Comparison of ENCODE assay signal across 25 cellular contexts in the genomic region with DNA sequence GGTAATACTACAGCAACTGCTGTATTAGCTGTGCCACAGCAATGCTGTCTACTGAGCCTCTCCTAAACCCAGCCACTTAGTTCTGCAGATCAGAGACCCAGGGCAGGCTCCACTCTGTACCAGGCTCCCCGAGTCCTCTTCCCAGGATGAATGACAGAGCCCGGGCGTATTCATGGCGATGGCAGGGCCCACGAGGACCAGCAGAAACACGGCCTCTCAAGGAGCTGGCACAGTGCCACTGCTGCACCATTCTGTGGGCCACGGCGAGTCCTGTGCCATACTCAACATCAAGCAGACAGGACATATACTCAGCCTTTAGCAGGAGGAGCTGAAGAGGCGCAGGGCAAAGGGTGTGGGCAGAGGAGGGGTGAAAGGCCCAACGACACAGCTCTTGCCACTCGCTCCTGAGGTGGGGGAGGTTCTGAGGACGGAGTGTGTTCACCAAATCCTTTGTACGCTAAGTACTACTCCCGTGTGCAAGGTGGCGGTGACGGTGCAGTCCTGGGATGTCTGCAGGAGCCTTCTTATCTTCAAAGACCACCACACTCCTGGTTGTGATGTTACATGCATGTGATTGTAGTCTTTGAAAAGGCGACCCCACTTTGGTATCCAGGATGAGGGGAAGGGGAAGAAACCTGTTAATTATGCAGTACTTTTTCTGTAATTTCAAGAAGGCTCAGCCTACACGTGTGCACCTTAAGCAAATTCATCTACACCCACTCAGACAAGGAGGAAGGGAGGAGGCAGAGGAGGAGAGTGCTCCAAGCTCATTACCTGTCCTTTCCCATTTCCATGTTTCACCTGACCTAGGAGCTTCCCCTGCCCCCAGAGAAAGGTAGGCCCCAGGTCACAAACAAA.
"Had no signal": no experiment of that assay in that cellular context is flagged by ENCODE, and none has a peak within 500 bp of the region (broad histone marks: within the 10 kb centered on the region; RNA-seq: fewer than 3 reads in every experiment).

No MANE protein-coding gene starts in this region.

- H3K9ac ChIP-seq: SK-N-SH had no signal

- H3K4me3 ChIP-seq: breast epithelium, MG63, SJCRH30 had no signal

- H3K27me3 ChIP-seq: breast epithelium, MG63, SJCRH30 had no signal

- H3K9me3 ChIP-seq: breast epithelium, MG63, SJCRH30, SK-N-SH had no signal

- ATAC-seq: activated CD4-positive, alpha-beta T cell treated with anti-CD3 and anti-CD28 coated beads for 36 hours had no signal

- DNase-seq: activated CD4-positive, alpha-beta memory T cell treated with anti-CD3 and anti-CD28 coated beads, Interleukin-2, amount 10 ng/mL, durations not matched to agents 7 days and 5 days; activated CD4-positive, alpha-beta T cell treated with anti-CD3 and anti-CD28 coated beads for 36 hours; activated CD4-positive, alpha-beta T cell treated with anti-CD3 and anti-CD28 coated beads, Interleukin-2, amount 50 U/mL, for 1 hour; activated CD4-positive, CD25-positive, alpha-beta regulatory T cell; activated gamma-delta T cell treated with Interleukin-2 at 50 U/mL for 16 hours; activated naive CD4-positive, alpha-beta T cell treated with anti-CD3 and anti-CD28 coated beads, Interleukin-2, amount 10 ng/mL, durations not matched to agents 7 days and 5 days; activated naive CD8-positive, alpha-beta T cell treated with anti-CD3 and anti-CD28 coated beads for 36 hours; activated T-cell treated with anti-CD3 and anti-CD28 coated beads for 4 hours; activated T-cell treated with anti-CD3 and anti-CD28 coated beads, Interleukin-2, amount 50 U/mL, for 48 hours; central memory CD4-positive, alpha-beta T cell; MG63; MV-4-11; NCI-H1092 treated with DMSO at 0.1 percent for 48 hours; NCI-H1417 treated with DMSO at 0.1 percent for 48 hours; NCI-H1694; NCI-H2029; NCI-H345; NCI-H510A; NCI-H526 treated with DMSO at 0.1 percent for 48 hours; NCI-H82; SJCRH30; SK-N-SH; T-helper 1 cell had no signal

- H3K36me3 ChIP-seq: breast epithelium, MG63, SJCRH30 had no signal

- H3K27ac ChIP-seq: breast epithelium, SJCRH30, VCaP had no signal

- H3K4me1 ChIP-seq: breast epithelium, SJCRH30 had no signal

- H3K4me2 ChIP-seq: SK-N-SH had no signal
